In genomic region chr12:72307229-72307628, GRCh38 we compare ENCODE assay signal across 34 cellular contexts. TPM values are rescaled to one million over a fixed set of nuclear protein-coding genes. Genes with fewer than 3 reads are reported as not detected.
"Had no signal": no experiment of that assay in that cellular context is flagged by ENCODE, and none has a peak within 500 bp of the region (broad histone marks: within the 10 kb centered on the region; RNA-seq: fewer than 3 reads in every experiment).

No MANE protein-coding gene starts in this region.

- H3K27ac ChIP-seq: adrenal gland, ascending aorta, body of pancreas, brain microvascular endothelial cell, breast epithelium, cardiac muscle cell had no signal

- H3K4me3 ChIP-seq: adrenal gland, ascending aorta, body of pancreas, breast epithelium, cardiac muscle cell had no signal

- H3K36me3 ChIP-seq: adrenal gland, ascending aorta, brain microvascular endothelial cell, breast epithelium, cardiac muscle cell had no signal

- H3K9me3 ChIP-seq: adrenal gland, ascending aorta, body of pancreas, breast epithelium had no signal

- H3K27me3 ChIP-seq: adrenal gland, ascending aorta, body of pancreas, brain microvascular endothelial cell, breast epithelium, cardiac muscle cell had no signal

- DNase-seq: activated effector memory CD4-positive, alpha-beta T cell treated with anti-CD3 and anti-CD28 coated beads, Interleukin-2, amount 50 U/mL, for 16 hours; activated effector memory CD4-positive, alpha-beta T cell treated with Interleukin-2 at 50 U/mL for 16 hours; activated gamma-delta T cell; activated gamma-delta T cell treated with Interleukin-2 at 50 U/mL for 16 hours; activated naive CD4-positive, alpha-beta T cell; activated naive CD4-positive, alpha-beta T cell treated with anti-CD3 and anti-CD28 coated beads for 36 hours; activated naive CD4-positive, alpha-beta T cell treated with anti-CD3 and anti-CD28 coated beads, Interleukin-2, amount 10 ng/mL, durations not matched to agents 7 days and 5 days; activated naive CD4-positive, alpha-beta T cell treated with anti-CD3 and anti-CD28 coated beads, Interleukin-2, amount 50 U/mL, for 16 hours; activated naive CD4-positive, alpha-beta T cell treated with Interleukin-2 at 50 U/mL for 16 hours; activated naive CD8-positive, alpha-beta T cell treated with anti-CD3 and anti-CD28 coated beads for 36 hours; activated naive CD8-positive, alpha-beta T cell treated with anti-CD3 and anti-CD28 coated beads, Interleukin-2, amount 10 ng/mL, durations not matched to agents 7 days and 5 days; activated naive CD8-positive, alpha-beta T cell treated with anti-CD3 and anti-CD28 coated beads, Interleukin-2, amount 50 U/mL, for 24 hours; activated T-cell treated with anti-CD3 and anti-CD28 coated beads, Interleukin-2, amount 50 U/mL, for 1 hour; activated T-cell treated with anti-CD3 and anti-CD28 coated beads, Interleukin-2, amount 50 U/mL, for 24 hours; activated T-cell treated with anti-CD3 and anti-CD28 coated beads, Interleukin-2, amount 50 U/mL, for 4 hours; activated T-cell treated with anti-CD3 and anti-CD28 coated beads, Interleukin-2, amount 50 U/mL, for 48 hours; activated T-cell treated with anti-CD3 and anti-CD28 coated beads, Interleukin-2, amount 50 U/mL, for 72 hours; adrenal gland; amniotic stem cell; amygdala; anterior cingulate cortex; aorta; body of pancreas; brain microvascular endothelial cell; caudate nucleus; central memory CD4-positive, alpha-beta T cell; cerebellar nuclear complex had no signal

- H3K4me1 ChIP-seq: adrenal gland, ascending aorta, body of pancreas, breast epithelium had no signal

RNA-seq across cellular contexts. Expression of gene TRHDE, which starts 35.1 kb away (rescaled TPM):
- total RNA-seq: activated naive CD4-positive, alpha-beta T cell treated with anti-CD3 and anti-CD28 coated beads for 36 hours; activated naive CD4-positive, alpha-beta T cell treated with anti-CD3 and anti-CD28 coated beads, Interleukin-2, amount 50 U/mL, for 72 hours; activated naive CD8-positive, alpha-beta T cell treated with anti-CD3 and anti-CD28 coated beads for 36 hours; activated naive CD8-positive, alpha-beta T cell treated with anti-CD3 and anti-CD28 coated beads, Interleukin-2, amount 10 ng/mL, durations not matched to agents 7 days and 5 days; activated T-cell treated with anti-CD3 and anti-CD28 coated beads, Interleukin-2, amount 50 U/mL, for 4 hours; activated T-cell treated with anti-CD3 and anti-CD28 coated beads, Interleukin-2, amount 50 U/mL, for 72 hours; activated T-helper 1 cell treated with anti-CD3 and anti-CD28 coated beads, Interleukin-12 subunit alpha, Interleukin-12 subunit beta, Interleukin-2, Interleukin-4 antibody, amounts not matched to agents 30 ng/mL and 10 ng/mL and 1 ng/mL, durations not matched to agents 14 hours and 24 hours and 36 hours; activated T-helper 17 cell treated with anti-CD3 and anti-CD28 coated beads, Interleukin-2, amount 50 U/mL, for 72 hours; activated T-helper 2 cell treated with anti-CD3 and anti-CD28 coated beads, Interferon-gamma antibody, Interleukin-2, Interleukin-4, amounts not matched to agents 10 μg/mL and 5 μg/mL and 100 μg/mL, durations not matched to agents 14 hours and 24 hours and 36 hours; cardiac muscle cell had no signal
- polyA plus RNA-seq: cardiac muscle cell had no signal
